Comparison of ENCODE assay signal across 8 cellular contexts in the genomic region with DNA sequence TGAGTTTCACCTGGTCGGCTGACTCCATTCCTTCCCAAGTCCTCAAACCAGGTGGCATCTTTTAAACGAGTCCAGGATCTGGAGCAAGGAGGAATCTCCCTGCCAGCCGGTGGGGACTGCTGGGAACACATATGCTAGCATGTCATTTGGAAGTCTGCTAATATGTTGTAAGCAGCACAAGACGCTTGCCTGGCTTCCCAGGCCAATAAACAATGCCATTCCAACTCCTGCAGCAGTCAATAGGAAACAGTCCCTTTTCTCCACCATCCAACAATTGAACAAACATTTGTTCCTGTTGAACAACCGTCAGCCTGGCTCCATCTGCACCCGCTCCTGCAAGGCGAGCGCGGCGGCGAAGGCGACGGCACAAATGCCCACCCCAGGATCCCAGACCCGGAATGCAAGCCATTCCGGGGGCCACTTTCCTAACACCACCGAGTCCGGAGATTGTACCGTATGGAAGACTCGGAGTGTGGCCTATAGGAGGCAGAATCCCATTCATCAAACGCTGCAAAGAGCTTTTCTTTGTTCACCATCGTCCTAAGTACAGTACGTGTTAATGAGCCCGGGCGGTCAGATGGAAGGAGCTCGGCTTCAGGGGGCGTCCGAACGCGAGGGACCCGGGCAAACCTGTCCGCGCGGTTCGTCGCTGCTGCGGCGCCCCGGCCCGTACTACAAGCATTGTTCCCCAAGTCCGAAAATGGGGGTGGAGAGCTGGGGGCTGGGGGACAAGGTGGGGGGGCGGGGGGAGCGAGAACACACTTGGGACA. TPM values are rescaled to one million over a fixed set of nuclear protein-coding genes. Genes with fewer than 3 reads are reported as not detected.
DNase-seq lines count a peak whose midpoint lies in the region; ATAC-seq and TF ChIP-seq lines count a peak whose summit lies in the region.

No MANE protein-coding gene starts in this region.

- ATAC-seq in psoas muscle (peak; percentile 13 to 51 (median 32)), GM19351 (IDR thresholded peaks at IDR 0.05; ENCODE audit: unreplicated experiment) (no peak)

- H3K4me3 ChIP-seq in MM.1S (ENCODE audit: low read length), result peak overlapping the region; percentile 83
- H3K4me3 ChIP-seq in cardiac muscle cell, result peak overlapping the region; percentile 83
- peak overlapping the region; percentile 84 for H3K4me3 ChIP-seq in psoas muscle

- no peaks in the 10 kb centered on the region for H3K9me3 ChIP-seq in MM.1S (replicated peaks; ENCODE audit: insufficient read depth, low read length)
- no peaks in the 10 kb centered on the region for H3K9me3 ChIP-seq in cardiac muscle cell (ENCODE audit: low read depth)
- H3K9me3 ChIP-seq in psoas muscle, result no peaks in the 10 kb centered on the region

- H3K4me1 ChIP-seq in MM.1S (ENCODE audit: low read length) (peaks cover 20% of the 10 kb centered on the region), cardiac muscle cell (ENCODE audit: low read depth) (peaks cover 33% of the 10 kb centered on the region), psoas muscle (peaks cover 64% of the 10 kb centered on the region)

- H3K36me3 ChIP-seq in MM.1S (replicated peaks; ENCODE audit: insufficient read depth, low read length) (no peaks in the 10 kb centered on the region), cardiac muscle cell (no peaks in the 10 kb centered on the region), psoas muscle (ENCODE audit: insufficient read depth in 1 of 2, low read depth in 1 of 2) (peaks cover 0 to 8% of the 10 kb centered on the region in 2 donors)

- H3K4me3 Mint-ChIP-seq in activated T-helper 1 cell treated with anti-CD3 and anti-CD28 coated beads, Interleukin-12 subunit alpha, Interleukin-12 subunit beta, Interleukin-2, Interleukin-4 antibody, amounts not matched to agents 30 ng/mL and 10 ng/mL and 1 ng/mL, durations not matched to agents 14 hours and 24 hours and 36 hours, result peak overlapping the region; percentile 97

- H3K79me2 ChIP-seq in MM.1S (ENCODE audit: low read length), result peaks cover 52% of the 10 kb centered on the region

- H3K36me3 Mint-ChIP-seq in activated T-helper 1 cell treated with anti-CD3 and anti-CD28 coated beads, Interleukin-12 subunit alpha, Interleukin-12 subunit beta, Interleukin-2, Interleukin-4 antibody, amounts not matched to agents 30 ng/mL and 10 ng/mL and 1 ng/mL, durations not matched to agents 14 hours and 24 hours and 36 hours (ENCODE audit: low read depth), result peaks cover 28% of the 10 kb centered on the region

- H3F3A ChIP-seq in MM.1S (ENCODE audit: insufficient read depth, low read length), result peaks cover 21% of the 10 kb centered on the region

- no peaks in the 10 kb centered on the region for H3K9me2 ChIP-seq in MM.1S (replicated peaks; ENCODE audit: insufficient read depth, low read length)

- no peaks in the 10 kb centered on the region for H3K9me3 Mint-ChIP-seq in activated T-helper 1 cell treated with anti-CD3 and anti-CD28 coated beads, Interleukin-12 subunit alpha, Interleukin-12 subunit beta, Interleukin-2, Interleukin-4 antibody, amounts not matched to agents 30 ng/mL and 10 ng/mL and 1 ng/mL, durations not matched to agents 14 hours and 24 hours and 36 hours

- H3K27me3 Mint-ChIP-seq in activated T-helper 1 cell treated with anti-CD3 and anti-CD28 coated beads, Interleukin-12 subunit alpha, Interleukin-12 subunit beta, Interleukin-2, Interleukin-4 antibody, amounts not matched to agents 30 ng/mL and 10 ng/mL and 1 ng/mL, durations not matched to agents 14 hours and 24 hours and 36 hours (ENCODE audit: insufficient read depth), result peaks cover 7% of the 10 kb centered on the region

- TF ChIP-seq CTCF in MM.1S (IDR thresholded peaks at IDR 0.05; ENCODE audit: low read length) (peak; percentile 38), cardiac muscle cell (IDR thresholded peaks at IDR 0.05; ENCODE audit: low read depth, low read length) (peak; percentile 38), psoas muscle (IDR thresholded peaks at IDR 0.05) (no peak)

- H2AFZ ChIP-seq in MM.1S (ENCODE audit: low read length), result peak overlapping the region; percentile 51

- 2 to 7% (median 7%) methylated on average over 42 of the region's 42 CpGs for WGBS in psoas muscle, 3 donors

- intact Hi-C loops in activated T-helper 1 cell treated with anti-CD3 and anti-CD28 coated beads, Interleukin-12 subunit alpha, Interleukin-12 subunit beta, Interleukin-2, Interleukin-4 antibody, amounts not matched to agents 30 ng/mL and 10 ng/mL and 1 ng/mL, durations not matched to agents 14 hours and 24 hours and 36 hours (cut with micrococcal nuclease), result loop anchor here (5.0 kb wide), 1 partner anchor 175 kb away; no protein-coding TSS in a partner anchor
- intact Hi-C loops in psoas muscle (cut with DNase I), result loop anchor here (5.0 kb wide), 3 partner anchors 55 to 215 kb away; no protein-coding TSS in a partner anchor

- H3K27ac ChIP-seq in MM.1S (ENCODE audit: low read length) (peak overlapping the region; percentile 38; the same call in 1 of the 2 replicates), cardiac muscle cell (no peak overlapping the region), psoas muscle (peak overlapping the region; percentile 95)

- H3K9ac ChIP-seq in MM.1S (ENCODE audit: low read length), result peak overlapping the region; percentile 79; the same call in 1 of the 2 replicates

- peaks cover 56% of the 10 kb centered on the region for H3K4me1 Mint-ChIP-seq in activated T-helper 1 cell treated with anti-CD3 and anti-CD28 coated beads, Interleukin-12 subunit alpha, Interleukin-12 subunit beta, Interleukin-2, Interleukin-4 antibody, amounts not matched to agents 30 ng/mL and 10 ng/mL and 1 ng/mL, durations not matched to agents 14 hours and 24 hours and 36 hours (ENCODE audit: low read depth)

- no peaks in the 10 kb centered on the region for H4K20me1 ChIP-seq in MM.1S (ENCODE audit: insufficient read depth, low read length)

- DNase-seq in DMS79 treated with DMSO at 0.1 percent for 48 hours (lab: John Stamatoyannopoulos, UW), result peak; percentile 39
- DNase-seq in DMS79 (lab: John Stamatoyannopoulos, UW), result no peak
- peak; percentile 37 for DNase-seq in MM.1S
- DNase-seq in activated T-helper 1 cell treated with anti-CD3 and anti-CD28 coated beads, Interleukin-12 subunit alpha, Interleukin-12 subunit beta, Interleukin-2, Interleukin-4 antibody, amounts not matched to agents 30 ng/mL and 10 ng/mL and 1 ng/mL, durations not matched to agents 14 hours and 24 hours and 36 hours (ENCODE audit: low spot score), result no peak
- peak; percentile 50 to 58 for DNase-seq in cardiac muscle cell (ENCODE audit: low read depth in 1 of 2, low spot score in 1 of 2)
- peak; percentile 24 to 78 for DNase-seq in psoas muscle
- no peak for DNase-seq in GM19238 (ENCODE audit: insufficient read length, low spot score)

- peak overlapping the region; percentile 83 for H3K27ac Mint-ChIP-seq in activated T-helper 1 cell treated with anti-CD3 and anti-CD28 coated beads, Interleukin-12 subunit alpha, Interleukin-12 subunit beta, Interleukin-2, Interleukin-4 antibody, amounts not matched to agents 30 ng/mL and 10 ng/mL and 1 ng/mL, durations not matched to agents 14 hours and 24 hours and 36 hours

- peak overlapping the region; percentile 98 for H3K4me2 ChIP-seq in MM.1S (ENCODE audit: low read depth, low read length)

- no peaks in the 10 kb centered on the region for H3K27me3 ChIP-seq in MM.1S (replicated peaks; ENCODE audit: insufficient read depth, low read length)
- H3K27me3 ChIP-seq in cardiac muscle cell, result no peaks in the 10 kb centered on the region
- H3K27me3 ChIP-seq in psoas muscle (ENCODE audit: insufficient read depth in 3 of 3, low read length in 2 of 3), result no peaks in the 10 kb centered on the region

RNA-seq across cellular contexts. Expression of gene FAM53B, which starts 1.6 kb away (rescaled TPM):
- total RNA-seq in activated T-helper 1 cell treated with anti-CD3 and anti-CD28 coated beads, Interleukin-12 subunit alpha, Interleukin-12 subunit beta, Interleukin-2, Interleukin-4 antibody, amounts not matched to agents 30 ng/mL and 10 ng/mL and 1 ng/mL, durations not matched to agents 14 hours and 24 hours and 36 hours, result 31.8 and 32.7 TPM in 2 replicates
- total RNA-seq in cardiac muscle cell (28.7 and 34.8 TPM in 2 replicates), psoas muscle (100 to 1,000 TPM in 1 of 4 donors, 10 to 100 TPM in 3; 31.0 to 142 (median 43.1) TPM)
- polyA plus RNA-seq in cardiac muscle cell (10.2 and 13.6 TPM in 2 replicates), psoas muscle (100 to 1,000 TPM in 1 of 3 donors, 10 to 100 TPM in 2; 34.9 to 178 (median 55.8) TPM)

RNA-seq across cellular contexts. Expression of gene EEF1AKMT2, which starts 49.1 kb away (rescaled TPM):
- 20.5 and 21.3 TPM in 2 replicates for total RNA-seq in activated T-helper 1 cell treated with anti-CD3 and anti-CD28 coated beads, Interleukin-12 subunit alpha, Interleukin-12 subunit beta, Interleukin-2, Interleukin-4 antibody, amounts not matched to agents 30 ng/mL and 10 ng/mL and 1 ng/mL, durations not matched to agents 14 hours and 24 hours and 36 hours
- total RNA-seq in cardiac muscle cell (14.7 and 23.9 TPM in 2 replicates), psoas muscle (10 to 100 TPM in 1 of 4 donors, 1 to 10 TPM in 3; 7.6 to 11.9 (median 9.5) TPM)
- polyA plus RNA-seq in cardiac muscle cell (17.3 and 29.9 TPM in 2 replicates), psoas muscle (10 to 100 TPM in 1 of 3 donors, 1 to 10 TPM in 2; 3.3 to 10.6 (median 3.5) TPM)

RNA-seq across cellular contexts. Expression of gene ABRAXAS2, which starts 59.0 kb away (rescaled TPM):
- 21.2 and 22.8 TPM in 2 replicates for total RNA-seq in activated T-helper 1 cell treated with anti-CD3 and anti-CD28 coated beads, Interleukin-12 subunit alpha, Interleukin-12 subunit beta, Interleukin-2, Interleukin-4 antibody, amounts not matched to agents 30 ng/mL and 10 ng/mL and 1 ng/mL, durations not matched to agents 14 hours and 24 hours and 36 hours
- total RNA-seq in cardiac muscle cell, result 11.3 and 11.4 TPM in 2 replicates
- 8.1 and 10.9 TPM in 2 replicates for polyA plus RNA-seq in cardiac muscle cell
- total RNA-seq in psoas muscle, result 10 to 100 TPM; 17.0 to 25.7 (median 17.9) TPM
- 10 to 100 TPM; 12.8 to 35.6 (median 17.2) TPM for polyA plus RNA-seq in psoas muscle

Comparison
In these comparisons a context has a peak if more than half of its experiments do, and no peak if none do; other contexts are left out.
1. DNase-seq: peak in DMS79 treated with DMSO at 0.1 percent for 48 hours (single experiment), MM.1S (single experiment), cardiac muscle cell (2 of 2) and psoas muscle (2 of 2); none in DMS79 (single experiment), activated T-helper 1 cell treated with anti-CD3 and anti-CD28 coated beads, Interleukin-12 subunit alpha, Interleukin-12 subunit beta, Interleukin-2, Interleukin-4 antibody, amounts not matched to agents 30 ng/mL and 10 ng/mL and 1 ng/mL, durations not matched to agents 14 hours and 24 hours and 36 hours (single experiment) and GM19238 (single experiment).
2. Peak in every context shown above with its lines, with median percentiles within 50 percentile points of each other: H3K4me3 ChIP-seq.